18 cellular contexts compared by ENCODE assay signal in genomic region chr14:58014778-58015177, GRCh38.
"Had no signal": no experiment of that assay in that cellular context is flagged by ENCODE, and none has a peak within 500 bp of the region (broad histone marks: within the 10 kb centered on the region; RNA-seq: fewer than 3 reads in every experiment).

No MANE protein-coding gene starts in this region.

- H3K4me1 ChIP-seq: left lung, prostate gland, spleen, thyroid gland had no signal

- H3K9me3 Mint-ChIP-seq: activated CD4-positive, alpha-beta T cell treated with anti-CD3 and anti-CD28 coated beads, Interleukin-2, amount 10 ng/mL, durations not matched to agents 24 days and 14 days; stimulated activated naive CD8-positive, alpha-beta T cell treated with anti-CD3 and anti-CD28 coated beads, Interleukin-15, Interleukin-2, amounts not matched to agents 100 ng/mL and 50 ng/mL, for 24 hours had no signal

- H3K9me3 ChIP-seq: left lung, ovary, prostate gland, thyroid gland had no signal

- H3K27ac ChIP-seq: hepatocyte, left lung, ovary, prostate gland, spleen, thyroid gland had no signal

- H3K27me3 Mint-ChIP-seq: activated CD4-positive, alpha-beta T cell treated with anti-CD3 and anti-CD28 coated beads, Interleukin-2, amount 10 ng/mL, durations not matched to agents 24 days and 14 days; activated naive CD4-positive, alpha-beta T cell treated with anti-CD3 and anti-CD28 coated beads, Interleukin-2, amount 10 ng/mL, durations not matched to agents 7 days and 5 days; stimulated activated naive CD8-positive, alpha-beta T cell treated with anti-CD3 and anti-CD28 coated beads, Interleukin-15, Interleukin-2, amounts not matched to agents 100 ng/mL and 50 ng/mL, for 24 hours had no signal

- H3K4me3 ChIP-seq: hepatocyte, left lung, lung, ovary, prostate gland, spleen, thyroid gland had no signal

- H3K36me3 Mint-ChIP-seq: activated naive CD4-positive, alpha-beta T cell treated with anti-CD3 and anti-CD28 coated beads, Interleukin-2, amount 10 ng/mL, durations not matched to agents 7 days and 5 days; naive thymus-derived CD8-positive, alpha-beta T cell had no signal

- DNase-seq: activated CD4-positive, alpha-beta memory T cell treated with anti-CD3 and anti-CD28 coated beads, Interleukin-2, amount 10 ng/mL, durations not matched to agents 7 days and 5 days; activated CD4-positive, alpha-beta T cell treated with anti-CD3 and anti-CD28 coated beads, Interleukin-2, amount 10 ng/mL, durations not matched to agents 24 days and 14 days; activated effector memory CD4-positive, alpha-beta T cell treated with anti-CD3 and anti-CD28 coated beads, Interleukin-2, amount 50 U/mL, for 16 hours; activated naive CD4-positive, alpha-beta T cell treated with anti-CD3 and anti-CD28 coated beads, Interleukin-2, amount 10 ng/mL, durations not matched to agents 7 days and 5 days; glutamatergic neuron; kidney glomerular epithelial cell; left lung; naive thymus-derived CD8-positive, alpha-beta T cell; ovary; spleen; stimulated activated CD4-positive, alpha-beta T cell treated with anti-CD3 and anti-CD28 coated beads, Interleukin-4, amount 100 ng/mL, for 1 hour; substantia nigra; thyroid gland had no signal

- H3K27me3 ChIP-seq: hepatocyte, left lung, ovary, spleen, thyroid gland had no signal

- H3K36me3 ChIP-seq: left lung, ovary, prostate gland, spleen, thyroid gland had no signal

- H3K27ac Mint-ChIP-seq: activated CD4-positive, alpha-beta memory T cell treated with anti-CD3 and anti-CD28 coated beads, Interleukin-2, amount 10 ng/mL, durations not matched to agents 7 days and 5 days; activated CD4-positive, alpha-beta T cell treated with anti-CD3 and anti-CD28 coated beads, Interleukin-2, amount 10 ng/mL, durations not matched to agents 24 days and 14 days; activated naive CD4-positive, alpha-beta T cell treated with anti-CD3 and anti-CD28 coated beads, Interleukin-2, amount 10 ng/mL, durations not matched to agents 7 days and 5 days; naive thymus-derived CD8-positive, alpha-beta T cell; stimulated activated naive CD8-positive, alpha-beta T cell treated with anti-CD3 and anti-CD28 coated beads, Interleukin-15, Interleukin-2, amounts not matched to agents 100 ng/mL and 50 ng/mL, for 24 hours had no signal

- H3K4me1 Mint-ChIP-seq: activated CD4-positive, alpha-beta memory T cell treated with anti-CD3 and anti-CD28 coated beads, Interleukin-2, amount 10 ng/mL, durations not matched to agents 7 days and 5 days; activated CD4-positive, alpha-beta T cell treated with anti-CD3 and anti-CD28 coated beads, Interleukin-2, amount 10 ng/mL, durations not matched to agents 24 days and 14 days; activated naive CD4-positive, alpha-beta T cell treated with anti-CD3 and anti-CD28 coated beads, Interleukin-2, amount 10 ng/mL, durations not matched to agents 7 days and 5 days; naive thymus-derived CD8-positive, alpha-beta T cell had no signal

- ATAC-seq: activated CD4-positive, CD25-positive, alpha-beta regulatory T cell treated with anti-CD3 and anti-CD28 coated beads, Interleukin-2, amount 50 U/mL, for 24 hours; left lung; naive thymus-derived CD8-positive, alpha-beta T cell had no signal

- H3K4me3 Mint-ChIP-seq: activated CD4-positive, alpha-beta memory T cell treated with anti-CD3 and anti-CD28 coated beads, Interleukin-2, amount 10 ng/mL, durations not matched to agents 7 days and 5 days; activated CD4-positive, alpha-beta T cell treated with anti-CD3 and anti-CD28 coated beads, Interleukin-2, amount 10 ng/mL, durations not matched to agents 24 days and 14 days; activated naive CD4-positive, alpha-beta T cell treated with anti-CD3 and anti-CD28 coated beads, Interleukin-2, amount 10 ng/mL, durations not matched to agents 7 days and 5 days; naive thymus-derived CD8-positive, alpha-beta T cell; stimulated activated naive CD8-positive, alpha-beta T cell treated with anti-CD3 and anti-CD28 coated beads, Interleukin-15, Interleukin-2, amounts not matched to agents 100 ng/mL and 50 ng/mL, for 24 hours had no signal
